Comparison of ENCODE assay signal across 29 cellular contexts in the genomic region with DNA sequence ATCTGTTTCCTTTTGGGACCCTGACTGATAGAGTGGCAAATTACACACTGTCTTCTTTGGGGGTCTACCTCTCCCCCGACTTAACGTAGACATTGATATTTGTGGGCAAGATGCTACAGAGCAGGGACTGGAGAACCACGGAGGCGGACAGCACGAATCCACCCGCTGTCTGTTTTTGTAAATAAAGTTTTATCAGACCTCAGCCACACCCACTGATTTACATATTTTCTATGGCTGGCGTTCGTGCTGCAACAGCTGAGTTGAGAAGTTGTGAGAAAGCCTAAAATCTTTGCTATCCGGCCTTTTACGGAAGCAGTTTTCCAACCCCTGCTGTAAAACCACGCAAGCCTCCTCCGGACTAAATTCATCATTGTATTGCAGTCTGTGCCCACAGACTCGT. TPM values are rescaled to one million over a fixed set of nuclear protein-coding genes. Genes with fewer than 3 reads are reported as not detected.
DNase-seq lines count a peak whose midpoint lies in the region; ATAC-seq, FAIRE-seq and TF ChIP-seq lines count a peak whose summit lies in the region.
"Had no signal": no experiment of that assay in that cellular context is flagged by ENCODE, and none has a peak within 500 bp of the region (broad histone marks: within the 10 kb centered on the region; RNA-seq: fewer than 3 reads in every experiment).

No MANE protein-coding gene starts in this region.

- BruUV-seq in K562 (replicated peaks; lab: Mats Ljungman, UMichigan), result no TSS peak

- H3K9me1 ChIP-seq in K562 (ENCODE audit: control insufficient read depth, insufficient read depth, low read length), result no peaks in the 10 kb centered on the region

- no peaks in the 10 kb centered on the region for H3K36me3 ChIP-seq in K562 (ENCODE audit: control insufficient read depth, insufficient read depth, low read length)
- H3K36me3 ChIP-seq: BE2C; BLaER1; BLaER1 treated with 17β-estradiol and CSF1 and Interleukin-3, amounts not matched to agents 10 nM and 100 nM had no signal

- CTCF ChIA-PET in K562 (lab: Yijun Ruan, JAX; ENCODE audit: low intra/inter-chr PET ratio), result no interaction called here

- H3K27ac ChIP-seq in K562 (ENCODE audit: extremely low read depth, low read depth, low read length), result no peak overlapping the region
- H3K27ac ChIP-seq: 22Rv1; A549; BLaER1; BLaER1 treated with 17β-estradiol and CSF1 and Interleukin-3, amounts not matched to agents 10 nM and 100 nM; C4-2B had no signal

- intact Hi-C loops in K562 (cut with micrococcal nuclease), result no loop called here

- no peak overlapping the region for H2AFZ ChIP-seq in K562 (ENCODE audit: low read depth, low read length)

- H3K4me3 ChIP-seq in K562, result no peak overlapping the region
- H3K4me3 ChIP-seq: A549; BLaER1; BLaER1 treated with 17β-estradiol and CSF1 and Interleukin-3, amounts not matched to agents 10 nM and 100 nM had no signal

- DNase-seq in K562 (ENCODE audit: extremely low read depth in 1 of 4, low spot score in 3 of 4) (no peak), dermis blood vessel endothelial cell (no peak)
- DNase-seq: 8988T; ACHN; AML-193; BE2C; C1 segment of cervical spinal cord; Caco-2; Calu3; CD4-positive, alpha-beta memory T cell; CD4-positive, alpha-beta T cell; CD4-positive, CD25-positive, alpha-beta regulatory T cell; CD8-positive, alpha-beta memory T cell; CD8-positive, alpha-beta T cell; COR-L47; DMS 273 treated with DMSO at 0.1 percent for 48 hours; DMS153; DMS53; DMS79; DMS79 treated with DMSO at 0.1 percent for 48 hours; DND-41; EL had no signal

- no peak overlapping the region for H3K4me2 ChIP-seq in K562 (ENCODE audit: insufficient read depth, low read length)
- H3K4me2 ChIP-seq: A549; BLaER1; BLaER1 treated with 17β-estradiol and CSF1 and Interleukin-3, amounts not matched to agents 10 nM and 100 nM had no signal

- no peak overlapping the region for H3K9ac ChIP-seq in K562 (ENCODE audit: insufficient read depth in 1 of 2, low read depth in 2 of 2, low read length in 2 of 2)
- H3K9ac ChIP-seq: BLaER1; BLaER1 treated with 17β-estradiol and CSF1 and Interleukin-3, amounts not matched to agents 10 nM and 100 nM had no signal

- peaks cover 3% of the 10 kb centered on the region for H3K9me3 ChIP-seq in K562 (replicated peaks; ENCODE audit: control insufficient read depth, insufficient read depth, low read depth, low read length)
- H3K9me3 ChIP-seq: A549; BE2C; BLaER1; BLaER1 treated with 17β-estradiol and CSF1 and Interleukin-3, amounts not matched to agents 10 nM and 100 nM; Caco-2 had no signal

- no peak for TF ChIP-seq RAD21 in K562 (CRISPR knock-in tag; conservative IDR thresholded peaks at IDR 0.05 in 1 of 2, IDR thresholded peaks at IDR 0.05 in 1 of 2)

- no peak for TF ChIP-seq CTCF in K562 (IDR thresholded peaks at IDR 0.05 in 2 of 3, conservative IDR thresholded peaks at IDR 0.05 in 1 of 3; ENCODE audit: insufficient read depth in 2 of 3, low read depth in 1 of 3, low read length in 3 of 3)

- no peak for TF ChIP-seq POLR2A in K562 (conservative IDR thresholded peaks at IDR 0.05)

- POLR2A ChIA-PET in K562 (lab: Yijun Ruan, JAX), result no interaction called here

- in situ Hi-C loops in K562 (cut with MboI), result no loop called here

- ATAC-seq in K562, result no peak
- ATAC-seq: A549; CD8-positive, alpha-beta T cell had no signal

- 11% methylated on average over 13 of the region's 13 CpGs for WGBS in K562 (ENCODE audit: insufficient coverage, low coverage, missing lambda C conversion rate)

- no peaks in the 10 kb centered on the region for H3K79me2 ChIP-seq in K562 (ENCODE audit: control insufficient read depth, insufficient read depth, low read length)

- H3K4me1 ChIP-seq in K562 (replicated peaks in 1 of 2; ENCODE audit: control insufficient read depth in 2 of 2, insufficient read depth in 2 of 2, low read length in 2 of 2), result no peaks in the 10 kb centered on the region
- H3K4me1 ChIP-seq: A549; BLaER1; BLaER1 treated with 17β-estradiol and CSF1 and Interleukin-3, amounts not matched to agents 10 nM and 100 nM; Caco-2 had no signal

- no peaks in the 10 kb centered on the region for H4K20me1 ChIP-seq in K562 (replicated peaks; ENCODE audit: control insufficient read depth, insufficient read depth, low read length)
- H4K20me1 ChIP-seq: BLaER1; BLaER1 treated with 17β-estradiol and CSF1 and Interleukin-3, amounts not matched to agents 10 nM and 100 nM had no signal

- H3K27me3 ChIP-seq in K562 (ENCODE audit: control insufficient read depth in 2 of 2, insufficient read depth in 2 of 2, low read length in 2 of 2), result peaks cover 21 to 50% of the 10 kb centered on the region in 2 experiments
- H3K27me3 ChIP-seq: BE2C; BLaER1; BLaER1 treated with 17β-estradiol and CSF1 and Interleukin-3, amounts not matched to agents 10 nM and 100 nM had no signal

- no peak for FAIRE-seq in K562 (lab: Jason Lieb, UNC)
- FAIRE-seq: A204.1, A549, D721Med had no signal

- no peak for TF ChIP-seq EP300 in K562 (IDR thresholded peaks at IDR 0.05; ENCODE audit: low read length)

RNA-seq across cellular contexts. Expression of a gene that starts 17.2 kb away (rescaled TPM):
- 36.2 and 46.3 TPM in 2 replicates for total RNA-seq in K562 (2011; cell fraction: chromatin; rRNA removed; ENCODE audit: low replicate concordance)
- total RNA-seq in K562 (2011; cell fraction: nucleolus; rRNA removed), result 20.3 and 25.4 TPM in 2 replicates
- 36.7 and 64.9 TPM in 2 replicates for total RNA-seq in K562 (2011; cell fraction: nucleoplasm; rRNA removed)
- total RNA-seq in K562 (2014; rRNA removed) (12.1 and 20.9 TPM in 2 replicates), K562 (2014; rRNA removed; fragmentation: Illumina TruSeq; extraction: Trizol) (17.6 and 20.0 TPM in 2 replicates), K562 (2015; rRNA removed; fragmentation: Illumina TruSeq; extraction: Trizol) (21.2 and 22.4 TPM in 2 replicates), K562 (2021) (28.0 and 28.2 TPM in 2 replicates), dermis blood vessel endothelial cell (14.5 and 19.5 TPM in 2 replicates)
- polyA plus RNA-seq in K562 (2011; rRNA removed) (29.9 and 34.9 TPM in 2 replicates), K562 (2014; fragmentation: Illumina TruSeq; extraction: Trizol) (18.1 and 20.4 TPM in 2 replicates), K562 (2014; fragmentation: Nextera tagmentation; extraction: Ambion mirVana) (1 to 10 TPM; 6.1 to 7.0 TPM), K562 (2014; rRNA removed) (10.0 and 20.4 TPM in 2 replicates)
- 22.9 and 25.7 TPM in 2 replicates for polyA plus RNA-seq in K562 (2011; cell fraction: cytosol; rRNA removed)
- polyA plus RNA-seq in K562 (2011; cell fraction: nucleus; rRNA removed), result 22.4 and 26.3 TPM in 2 replicates
- polyA plus RNA-seq in K562 (2012), result 12.9 and 15.5 TPM in 2 replicates
- 46.0 and 51.7 TPM in 2 replicates for polyA minus RNA-seq in K562 (2011; rRNA and poly(A)+ RNA removed)
- polyA minus RNA-seq in K562 (2011; cell fraction: cytosol; rRNA and poly(A)+ RNA removed), result 21.2 and 31.0 TPM in 2 replicates
- 10.8 and 16.6 TPM in 2 replicates for polyA minus RNA-seq in K562 (2011; cell fraction: nucleus; rRNA and poly(A)+ RNA removed)
